Comparison of ENCODE assay signal across 1 cellular context in the genomic region with DNA sequence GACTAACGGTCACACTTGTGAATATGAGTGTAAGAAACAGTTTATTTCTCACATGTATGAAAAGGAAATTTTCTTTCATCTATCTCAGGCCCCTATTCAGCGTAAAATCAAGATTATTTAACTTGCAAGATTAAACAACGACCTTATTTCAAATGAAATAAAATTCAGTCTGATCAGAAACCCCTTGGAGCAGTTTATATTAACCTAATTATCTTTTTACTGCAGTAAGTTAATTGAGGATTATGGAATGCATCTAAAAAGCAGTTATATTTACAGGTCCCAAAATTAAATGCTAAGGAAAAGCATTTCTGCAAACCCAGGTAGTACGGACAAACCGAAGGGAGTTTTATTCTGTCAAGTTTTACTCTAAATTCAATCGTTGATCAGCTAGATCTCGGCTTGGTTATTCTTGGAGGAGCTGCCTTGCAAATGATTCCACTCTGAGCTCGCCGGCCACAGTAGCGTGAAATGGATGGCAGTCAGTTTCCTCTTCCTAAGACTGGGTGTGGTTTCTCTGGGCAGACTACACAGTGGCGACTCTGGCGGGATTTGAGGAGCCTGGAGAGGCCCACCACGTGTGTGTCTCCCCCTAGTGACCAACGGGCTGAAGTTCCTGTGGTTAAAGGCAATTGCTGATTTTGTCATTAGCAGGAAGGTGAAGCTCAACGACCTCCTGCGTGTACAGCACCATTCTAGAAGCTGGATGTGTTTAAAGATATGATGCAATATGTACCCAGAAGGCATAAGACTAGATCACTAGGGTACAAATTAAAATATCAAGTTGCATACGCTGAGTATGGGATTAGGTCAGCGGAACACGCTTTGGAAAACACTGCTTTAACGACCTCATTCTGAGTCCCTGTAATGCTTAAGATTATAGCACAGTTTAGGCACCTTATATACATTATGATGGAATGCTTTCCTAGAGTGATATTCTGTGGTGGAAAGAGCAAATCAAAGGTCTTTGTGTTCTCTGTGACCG.
TF ChIP-seq lines count a peak whose summit lies in the region.

No MANE protein-coding gene starts in this region.

TF ChIP-seq in HepG2, 621 proteins besides CTCF, POLR2A, EP300 and RAD21 (continued from another document and continues in another):
- TF ChIP-seq KLF11 (CRISPR knock-in tag; IDR thresholded peaks at IDR 0.05) (peak; percentile 73; the same call in 1 of the 2 replicates), PAWR (CRISPR knock-in tag; IDR thresholded peaks at IDR 0.05; ENCODE audit: borderline replicate concordance) (peak; percentile 36; the same call in 1 of the 2 replicates), GTF2F1 (IDR thresholded peaks at IDR 0.05; ENCODE audit: low read length) (no peak), POLR2G (IDR thresholded peaks at IDR 0.05; ENCODE audit: low read depth, low read length) (no peak), MTF2 (CRISPR knock-in tag; IDR thresholded peaks at IDR 0.05; ENCODE audit: borderline replicate concordance) (no peak; the same call in 1 of the 2 replicates), ZNF781 (CRISPR knock-in tag; IDR thresholded peaks at IDR 0.05; ENCODE audit: borderline replicate concordance, not compliant biosample characterization) (peak; percentile 75), MAX (IDR thresholded peaks at IDR 0.05) (peak; percentile 87), FOXO1 (CRISPR knock-in tag; IDR thresholded peaks at IDR 0.05) (peak; percentile 40; the same call in 1 of the 2 replicates), ZNF431 (CRISPR knock-in tag; IDR thresholded peaks at IDR 0.05; ENCODE audit: borderline replicate concordance, low read depth) (no peak), HNRNPH1 (optimal IDR thresholded peaks at IDR 0.05; ENCODE audit: low read depth, low read length) (no peak), IKZF1 (IDR thresholded peaks at IDR 0.05) (no peak), ZNF850 (CRISPR knock-in tag; conservative IDR thresholded peaks at IDR 0.05) (no peak), MIXL1 (CRISPR knock-in tag; IDR thresholded peaks at IDR 0.05) (peak; percentile 51; the same call in 1 of the 2 replicates), BCL6 (CRISPR knock-in tag; IDR thresholded peaks at IDR 0.05) (peak; percentile 53), PHF21A (CRISPR knock-in tag; IDR thresholded peaks at IDR 0.05) (peak; percentile 42; the same call in 1 of the 2 replicates), ZNF138 (CRISPR knock-in tag; IDR thresholded peaks at IDR 0.05; ENCODE audit: low read depth) (no peak), ERF (CRISPR knock-in tag; IDR thresholded peaks at IDR 0.05) (peak; percentile 74), ZNF451 (CRISPR knock-in tag; IDR thresholded peaks at IDR 0.05) (no peak), KLF6 (CRISPR knock-in tag; IDR thresholded peaks at IDR 0.05) (peak; percentile 75; the same call in 1 of the 2 replicates), ZNF225 (CRISPR knock-in tag; IDR thresholded peaks at IDR 0.05) (no peak), ZBTB21 (CRISPR knock-in tag; IDR thresholded peaks at IDR 0.05) (no peak), PCBP1 (IDR thresholded peaks at IDR 0.05; ENCODE audit: borderline replicate concordance, low read depth, low read length) (no peak), ZBTB20 (CRISPR knock-in tag; IDR thresholded peaks at IDR 0.05; ENCODE audit: borderline replicate concordance, low read depth) (peak; percentile 60; the same call in 1 of the 2 replicates), MIER2 (CRISPR knock-in tag; IDR thresholded peaks at IDR 0.05) (peak; percentile 73; the same call in 1 of the 2 replicates), ZNF792 (CRISPR knock-in tag; IDR thresholded peaks at IDR 0.05) (peak; percentile 82; the same call in 1 of the 2 replicates), ISL2 (CRISPR knock-in tag; IDR thresholded peaks at IDR 0.05) (peak; percentile 54; the same call in 1 of the 2 replicates), FOXP4 (CRISPR knock-in tag; IDR thresholded peaks at IDR 0.05) (peak; percentile 41; the same call in 1 of the 2 replicates), ZNF124 (CRISPR knock-in tag; IDR thresholded peaks at IDR 0.05) (peak; percentile 83), ZNF556 (CRISPR knock-in tag; IDR thresholded peaks at IDR 0.05; ENCODE audit: borderline replicate concordance) (peak; percentile 77; the same call in 1 of the 2 replicates), NR2F2 (IDR thresholded peaks at IDR 0.05; ENCODE audit: borderline replicate concordance, low read depth) (no peak), ZNF256 (CRISPR knock-in tag; conservative IDR thresholded peaks at IDR 0.05) (no peak), BRCA1 (CRISPR knock-in tag; IDR thresholded peaks at IDR 0.05) (no peak), ZGPAT (CRISPR knock-in tag; IDR thresholded peaks at IDR 0.05) (peak; percentile 58), TGIF2 (CRISPR knock-in tag; IDR thresholded peaks at IDR 0.05) (no peak), TBX2 (CRISPR knock-in tag; IDR thresholded peaks at IDR 0.05; ENCODE audit: borderline replicate concordance) (0 out of 2 replicates have a peak, but pooled peaks have one; percentile 42), NFE2L2 (IDR thresholded peaks at IDR 0.05; ENCODE audit: low read length) (no peak), HMG20B (CRISPR knock-in tag; conservative IDR thresholded peaks at IDR 0.05) (0 out of 2 replicates have a peak, but pooled peaks have one; percentile 61), MEF2D (CRISPR knock-in tag; IDR thresholded peaks at IDR 0.05) (0 out of 2 replicates have a peak, but pooled peaks have one; percentile 61), BHLHE40 (IDR thresholded peaks at IDR 0.05; ENCODE audit: low read length) (peak; percentile 32; the same call in 1 of the 2 replicates), DMAP1 (CRISPR knock-in tag; IDR thresholded peaks at IDR 0.05) (no peak), ZNF589 (CRISPR knock-in tag; conservative IDR thresholded peaks at IDR 0.05) (no peak), ZNF205 (CRISPR knock-in tag; IDR thresholded peaks at IDR 0.05) (peak; percentile 84)
- TF ChIP-seq, protein P1, sequence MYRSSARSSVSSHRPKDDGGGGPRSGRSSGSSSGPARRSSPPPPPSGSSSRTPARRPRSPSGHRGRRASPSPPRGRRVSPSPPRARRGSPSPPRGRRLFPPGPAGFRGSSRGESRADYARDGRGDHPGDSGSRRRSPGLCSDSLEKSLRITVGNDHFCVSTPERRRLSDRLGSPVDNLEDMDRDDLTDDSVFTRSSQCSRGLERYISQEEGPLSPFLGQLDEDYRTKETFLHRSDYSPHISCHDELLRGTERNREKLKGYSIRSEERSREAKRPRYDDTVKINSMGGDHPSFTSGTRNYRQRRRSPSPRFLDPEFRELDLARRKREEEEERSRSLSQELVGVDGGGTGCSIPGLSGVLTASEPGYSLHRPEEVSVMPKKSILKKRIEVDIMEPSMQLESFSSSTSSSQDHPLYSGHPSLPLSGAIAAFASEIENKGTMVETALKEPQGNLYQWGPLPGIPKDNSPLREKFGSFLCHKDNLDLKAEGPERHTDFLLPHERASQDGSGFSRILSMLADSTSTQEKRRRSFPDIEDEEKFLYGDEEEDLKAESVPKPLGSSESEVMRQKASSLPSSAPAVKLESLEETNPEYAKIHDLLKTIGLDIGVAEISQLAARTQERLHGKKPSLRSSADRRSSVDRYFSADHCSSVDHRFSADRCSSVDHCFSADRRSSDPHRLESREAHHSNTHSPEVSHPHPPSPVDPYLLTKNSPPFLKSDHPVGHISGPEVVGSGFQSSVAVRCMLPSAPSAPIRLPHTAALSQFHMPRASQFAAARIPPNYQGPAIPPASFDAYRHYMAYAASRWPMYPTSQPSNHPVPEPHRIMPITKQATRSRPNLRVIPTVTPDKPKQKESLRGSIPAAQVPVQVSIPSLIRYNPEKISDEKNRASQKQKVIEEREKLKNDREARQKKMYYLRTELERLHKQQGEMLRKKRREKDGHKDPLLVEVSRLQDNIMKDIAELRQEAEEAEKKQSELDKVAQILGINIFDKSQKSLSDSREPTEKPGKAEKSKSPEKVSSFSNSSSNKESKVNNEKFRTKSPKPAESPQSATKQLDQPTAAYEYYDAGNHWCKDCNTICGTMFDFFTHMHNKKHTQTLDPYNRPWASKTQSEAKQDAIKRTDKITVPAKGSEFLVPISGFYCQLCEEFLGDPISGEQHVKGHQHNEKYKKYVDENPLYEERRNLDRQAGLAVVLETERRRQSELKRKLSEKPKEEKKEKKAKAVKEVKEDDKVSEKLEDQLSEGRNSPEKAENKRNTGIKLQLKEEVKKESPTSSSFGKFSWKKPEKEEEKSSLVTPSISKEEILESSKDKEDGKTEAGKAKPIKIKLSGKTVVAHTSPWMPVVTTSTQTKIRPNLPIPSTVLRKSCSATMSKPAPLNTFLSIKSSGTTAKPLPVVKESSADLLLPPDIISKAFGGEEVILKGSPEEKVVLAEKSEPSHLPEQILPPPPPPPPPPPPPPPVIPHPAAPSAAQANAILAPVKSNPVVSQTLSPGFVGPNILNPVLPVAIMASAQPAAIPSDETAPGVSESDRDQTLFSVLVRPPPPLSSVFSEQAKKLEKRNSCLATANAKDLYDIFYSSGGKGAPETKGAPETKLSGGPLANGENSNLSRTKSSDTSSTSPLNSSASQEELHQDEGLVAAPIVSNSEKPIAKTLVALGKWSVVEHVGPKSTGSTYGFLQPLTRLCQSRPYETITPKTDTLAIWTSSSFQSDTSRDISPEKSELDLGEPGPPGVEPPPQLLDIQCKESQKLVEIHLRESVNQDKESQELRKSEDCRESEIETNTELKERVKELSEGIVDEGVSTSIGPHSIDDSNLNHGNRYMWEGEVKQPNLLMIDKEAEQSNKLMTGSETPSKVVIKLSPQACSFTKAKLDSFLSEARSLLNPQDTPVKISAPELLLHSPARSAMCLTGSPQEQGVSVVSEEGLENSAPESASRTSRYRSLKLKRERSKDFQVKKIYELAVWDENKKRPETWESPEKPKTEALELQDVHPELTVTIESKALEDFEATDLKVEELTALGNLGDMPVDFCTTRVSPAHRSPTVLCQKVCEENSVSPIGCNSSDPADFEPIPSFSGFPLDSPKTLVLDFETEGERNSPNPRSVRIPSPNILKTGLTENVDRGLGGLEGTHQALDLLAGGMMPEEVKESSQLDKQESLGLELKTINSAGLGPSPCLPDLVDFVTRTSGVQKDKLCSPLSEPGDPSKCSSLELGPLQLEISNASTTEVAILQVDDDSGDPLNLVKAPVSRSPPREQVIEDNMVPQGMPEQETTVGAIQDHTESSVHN (CRISPR knock-in tag; IDR thresholded peaks at IDR 0.05), result peak; percentile 62; the same call in 1 of the 2 replicates
- TF ChIP-seq, protein P2, sequence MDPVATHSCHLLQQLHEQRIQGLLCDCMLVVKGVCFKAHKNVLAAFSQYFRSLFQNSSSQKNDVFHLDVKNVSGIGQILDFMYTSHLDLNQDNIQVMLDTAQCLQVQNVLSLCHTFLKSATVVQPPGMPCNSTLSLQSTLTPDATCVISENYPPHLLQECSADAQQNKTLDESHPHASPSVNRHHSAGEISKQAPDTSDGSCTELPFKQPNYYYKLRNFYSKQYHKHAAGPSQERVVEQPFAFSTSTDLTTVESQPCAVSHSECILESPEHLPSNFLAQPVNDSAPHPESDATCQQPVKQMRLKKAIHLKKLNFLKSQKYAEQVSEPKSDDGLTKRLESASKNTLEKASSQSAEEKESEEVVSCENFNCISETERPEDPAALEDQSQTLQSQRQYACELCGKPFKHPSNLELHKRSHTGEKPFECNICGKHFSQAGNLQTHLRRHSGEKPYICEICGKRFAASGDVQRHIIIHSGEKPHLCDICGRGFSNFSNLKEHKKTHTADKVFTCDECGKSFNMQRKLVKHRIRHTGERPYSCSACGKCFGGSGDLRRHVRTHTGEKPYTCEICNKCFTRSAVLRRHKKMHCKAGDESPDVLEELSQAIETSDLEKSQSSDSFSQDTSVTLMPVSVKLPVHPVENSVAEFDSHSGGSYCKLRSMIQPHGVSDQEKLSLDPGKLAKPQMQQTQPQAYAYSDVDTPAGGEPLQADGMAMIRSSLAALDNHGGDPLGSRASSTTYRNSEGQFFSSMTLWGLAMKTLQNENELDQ (CRISPR knock-in tag; IDR thresholded peaks at IDR 0.05; ENCODE audit: borderline replicate concordance), result 0 out of 2 replicates have a peak, but pooled peaks have one; percentile 35
- TF ChIP-seq, protein P3, sequence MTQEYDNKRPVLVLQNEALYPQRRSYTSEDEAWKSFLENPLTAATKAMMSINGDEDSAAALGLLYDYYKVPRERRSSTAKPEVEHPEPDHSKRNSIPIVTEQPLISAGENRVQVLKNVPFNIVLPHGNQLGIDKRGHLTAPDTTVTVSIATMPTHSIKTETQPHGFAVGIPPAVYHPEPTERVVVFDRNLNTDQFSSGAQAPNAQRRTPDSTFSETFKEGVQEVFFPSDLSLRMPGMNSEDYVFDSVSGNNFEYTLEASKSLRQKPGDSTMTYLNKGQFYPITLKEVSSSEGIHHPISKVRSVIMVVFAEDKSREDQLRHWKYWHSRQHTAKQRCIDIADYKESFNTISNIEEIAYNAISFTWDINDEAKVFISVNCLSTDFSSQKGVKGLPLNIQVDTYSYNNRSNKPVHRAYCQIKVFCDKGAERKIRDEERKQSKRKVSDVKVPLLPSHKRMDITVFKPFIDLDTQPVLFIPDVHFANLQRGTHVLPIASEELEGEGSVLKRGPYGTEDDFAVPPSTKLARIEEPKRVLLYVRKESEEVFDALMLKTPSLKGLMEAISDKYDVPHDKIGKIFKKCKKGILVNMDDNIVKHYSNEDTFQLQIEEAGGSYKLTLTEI (CRISPR knock-in tag; conservative IDR thresholded peaks at IDR 0.05), result no peak
